In genomic region chr16:20901441-20902112, GRCh38 we compare ENCODE assay signal across 8 cellular contexts. TPM values are rescaled to one million over a fixed set of nuclear protein-coding genes. Genes with fewer than 3 reads are reported as not detected.
DNase-seq lines count a peak whose midpoint lies in the region; ATAC-seq, FAIRE-seq and TF ChIP-seq lines count a peak whose summit lies in the region.

No MANE protein-coding gene starts in this region.

- H4K20me1 ChIP-seq in KMS-11 (ENCODE audit: insufficient read depth) (no peaks in the 10 kb centered on the region), HepG2 (ENCODE audit: insufficient read depth, low read length) (peaks cover 9% of the 10 kb centered on the region; the same call in 1 of the 2 replicates)

- TF ChIP-seq CTCF in A673 (conservative IDR thresholded peaks at IDR 0.05; ENCODE audit: low read depth, low read length) (no peak), GM12864 (IDR thresholded peaks at IDR 0.05; ENCODE audit: low read depth, low read length, missing control alignments) (no peak), KMS-11 (conservative IDR thresholded peaks at IDR 0.05; ENCODE audit: low read depth, low read length) (no peak), HepG2 (CRISPR knock-in tag; IDR thresholded peaks at IDR 0.05) (no peak)

- H3K4me1 Mint-ChIP-seq in T-helper 2 cell treated with Interferon-gamma antibody and Interleukin-4, amounts not matched to agents 5 μg/mL and 100 μg/mL, for 36 hours (ENCODE audit: low read depth), result peaks cover 73% of the 10 kb centered on the region
- H3K4me1 Mint-ChIP-seq in stimulated activated memory B cell treated with anti-CD40 and anti-IgM and Interleukin-4, amounts not matched to agents 10 μg/mL and 1 μg/mL and 100 μg/mL, for 72 hours, result peaks cover 61% of the 10 kb centered on the region

- H3K27ac ChIP-seq in A673 (ENCODE audit: low read depth, low read length, poor library complexity, severe bottlenecking) (peak overlapping the region; percentile 96), KMS-11 (peak overlapping the region; percentile 74), HepG2 (ENCODE audit: extremely low read length, insufficient read depth, low read length) (peak overlapping the region; percentile 94)

- peak overlapping the region; percentile 75 for H3K4me2 ChIP-seq in KMS-11
- H3K4me2 ChIP-seq in HepG2 (ENCODE audit: low read depth, low read length), result peak overlapping the region; percentile 93

- peaks cover 36% of the 10 kb centered on the region for H3K36me3 Mint-ChIP-seq in T-helper 2 cell treated with Interferon-gamma antibody and Interleukin-4, amounts not matched to agents 5 μg/mL and 100 μg/mL, for 36 hours (ENCODE audit: low read depth)
- H3K36me3 Mint-ChIP-seq in stimulated activated memory B cell treated with anti-CD40 and anti-IgM and Interleukin-4, amounts not matched to agents 10 μg/mL and 1 μg/mL and 100 μg/mL, for 72 hours, result no peaks in the 10 kb centered on the region

- TF ChIP-seq RAD21 in HepG2 (CRISPR knock-in tag; IDR thresholded peaks at IDR 0.05), result 0 out of 2 replicates have a peak, but pooled peaks have one; percentile 4

- peak; percentile 11; the same call in 2 of the 3 replicates for ATAC-seq in HepG2
- ATAC-seq in stimulated activated memory B cell treated with anti-CD40 and anti-IgM and Interleukin-4, amounts not matched to agents 10 μg/mL and 1 μg/mL and 100 μg/mL, for 72 hours, result peak; percentile 56
- no peak for ATAC-seq in HG03159 (IDR thresholded peaks at IDR 0.05; ENCODE audit: unreplicated experiment)

- peak overlapping the region; percentile 75 for H3K4me3 ChIP-seq in A673 (ENCODE audit: low read depth, low read length, poor library complexity, severe bottlenecking)
- H3K4me3 ChIP-seq in GM12864 (ENCODE audit: low read depth, low read length), result peak overlapping the region; percentile 81
- H3K4me3 ChIP-seq in KMS-11 (IDR thresholded peaks at IDR 0.05; ENCODE audit: insufficient read depth, low read depth, low read length), result peak overlapping the region; percentile 48
- peak overlapping the region; percentile 83 to 95 (median 87) for H3K4me3 ChIP-seq in HepG2 (replicated peaks in 1 of 3; ENCODE audit: insufficient read depth in 1 of 3, low read depth in 2 of 3, low read length in 3 of 3)

- H3K9ac ChIP-seq in KMS-11 (peak overlapping the region; percentile 85), HepG2 (ENCODE audit: insufficient read depth, low read depth, low read length) (peak overlapping the region; percentile 95)

- TF ChIP-seq EP300 in HepG2 (IDR thresholded peaks at IDR 0.05; ENCODE audit: low read depth in 2 of 2, low read length in 2 of 2) (no peak), HepG2 (CRISPR knock-in tag; IDR thresholded peaks at IDR 0.05; ENCODE audit: borderline replicate concordance) (no peak)

- in situ Hi-C loops in HepG2 (cut with HindIII; ENCODE audit: extremely low pct_ligation_motif_present, low pct_unique_long_range_greater_than_20kb), result no loop called here

- POLR2A ChIA-PET in A673 (lab: Charles Lee; ENCODE audit: low non-redundant PET), result no interaction called here
- POLR2A ChIA-PET in HepG2 (lab: Yijun Ruan, JAX), result interaction anchor here (1.3 to 2.5 kb wide), 5 partner anchors 17 to 399 kb away, joined by 4 to 20 read pairs (median 5); no protein-coding TSS in a partner anchor

- no peaks in the 10 kb centered on the region for H3K36me3 ChIP-seq in A673 (ENCODE audit: insufficient read depth, low read length, poor library complexity, severe bottlenecking)
- H3K36me3 ChIP-seq in KMS-11 (ENCODE audit: insufficient read depth), result no peaks in the 10 kb centered on the region
- peaks cover 0 to 12% of the 10 kb centered on the region in 2 experiments; a peak in 4 of 5 replicates for H3K36me3 ChIP-seq in HepG2 (replicated peaks in 1 of 2; ENCODE audit: control insufficient read depth in 1 of 2, insufficient read depth in 2 of 2, low read length in 2 of 2)

- CTCF ChIA-PET in A673 (lab: Charles Lee), result no interaction called here
- CTCF ChIA-PET in HepG2 (lab: Yijun Ruan, JAX; ENCODE audit: low intra/inter-chr PET ratio, low total read pairs), result no interaction called here

- peak overlapping the region; percentile 99 for H3K4me3 Mint-ChIP-seq in T-helper 2 cell treated with Interferon-gamma antibody and Interleukin-4, amounts not matched to agents 5 μg/mL and 100 μg/mL, for 36 hours
- peak overlapping the region; percentile 83 for H3K4me3 Mint-ChIP-seq in stimulated activated memory B cell treated with anti-CD40 and anti-IgM and Interleukin-4, amounts not matched to agents 10 μg/mL and 1 μg/mL and 100 μg/mL, for 72 hours

- FAIRE-seq in HepG2 (lab: Jason Lieb, UNC), result no peak

- H2AFZ ChIP-seq in KMS-11 (ENCODE audit: low read depth), result peak overlapping the region; percentile 91
- H2AFZ ChIP-seq in HepG2 (ENCODE audit: low read length), result no peak overlapping the region

- peaks cover 13% of the 10 kb centered on the region; the same call in 1 of the 2 replicates for H3K79me2 ChIP-seq in KMS-11 (ENCODE audit: insufficient read depth, low read depth)
- H3K79me2 ChIP-seq in HepG2 (ENCODE audit: insufficient read depth, low read length), result peaks cover 65% of the 10 kb centered on the region

- H3K27me3 ChIP-seq in A673 (replicated peaks; ENCODE audit: insufficient read depth, low read depth, low read length, poor library complexity) (no peaks in the 10 kb centered on the region), KMS-11 (ENCODE audit: insufficient read depth, low read depth) (no peaks in the 10 kb centered on the region), HepG2 (ENCODE audit: control insufficient read depth in 1 of 2, insufficient read depth in 2 of 2, low read length in 2 of 2) (no peaks in the 10 kb centered on the region; a peak in 1 of 5 replicates)

- H3K9me3 ChIP-seq in A673 (ENCODE audit: low read depth, low read length, poor library complexity, severe bottlenecking), result no peaks in the 10 kb centered on the region
- H3K9me3 ChIP-seq in HepG2 (ENCODE audit: low read length), result no peaks in the 10 kb centered on the region

- H3K4me1 ChIP-seq in A673 (ENCODE audit: insufficient read depth, low read length, poor library complexity, severe bottlenecking) (peaks cover 20% of the 10 kb centered on the region), KMS-11 (ENCODE audit: low read depth, poor library complexity, severe bottlenecking) (peaks cover 30% of the 10 kb centered on the region), HepG2 (ENCODE audit: insufficient read depth, low read length) (peaks cover 83% of the 10 kb centered on the region)

- H3K27me3 Mint-ChIP-seq in T-helper 2 cell treated with Interferon-gamma antibody and Interleukin-4, amounts not matched to agents 5 μg/mL and 100 μg/mL, for 36 hours (ENCODE audit: low read depth), result no peaks in the 10 kb centered on the region
- H3K27me3 Mint-ChIP-seq in stimulated activated memory B cell treated with anti-CD40 and anti-IgM and Interleukin-4, amounts not matched to agents 10 μg/mL and 1 μg/mL and 100 μg/mL, for 72 hours, result no peaks in the 10 kb centered on the region

- no peak for TF ChIP-seq POLR2A in HepG2 (IDR thresholded peaks at IDR 0.05; ENCODE audit: insufficient read depth in 1 of 2, low read depth in 2 of 2, low read length in 2 of 2)

- H3K9me3 Mint-ChIP-seq in T-helper 2 cell treated with Interferon-gamma antibody and Interleukin-4, amounts not matched to agents 5 μg/mL and 100 μg/mL, for 36 hours, result no peaks in the 10 kb centered on the region
- H3K9me3 Mint-ChIP-seq in stimulated activated memory B cell treated with anti-CD40 and anti-IgM and Interleukin-4, amounts not matched to agents 10 μg/mL and 1 μg/mL and 100 μg/mL, for 72 hours, result no peaks in the 10 kb centered on the region

- peak overlapping the region; percentile 100 for H3K27ac Mint-ChIP-seq in T-helper 2 cell treated with Interferon-gamma antibody and Interleukin-4, amounts not matched to agents 5 μg/mL and 100 μg/mL, for 36 hours
- peak overlapping the region; percentile 94 for H3K27ac Mint-ChIP-seq in stimulated activated memory B cell treated with anti-CD40 and anti-IgM and Interleukin-4, amounts not matched to agents 10 μg/mL and 1 μg/mL and 100 μg/mL, for 72 hours

- BruUV-seq in A673 (replicated peaks; lab: Mats Ljungman, UMichigan) (TSS peak; percentile 60), HepG2 (replicated peaks; lab: Mats Ljungman, UMichigan) (TSS peak; percentile 63)

- intact Hi-C loops in A673 (cut with micrococcal nuclease; ENCODE audit: unreplicated experiment) (no loop called here), HepG2 (cut with micrococcal nuclease; ENCODE audit: unreplicated experiment) (no loop called here)

- DNase-seq in A673 (ENCODE audit: low spot score) (peak; percentile 26), GM12864 (ENCODE audit: low read depth) (peak; percentile 49), dermis blood vessel endothelial cell (peak; percentile 76), HepG2 (ENCODE audit: low spot score) (peak; percentile 55)
- peak; percentile 20 for DNase-seq in T-helper 2 cell treated with Interferon-gamma antibody and Interleukin-4, amounts not matched to agents 5 μg/mL and 100 μg/mL, for 36 hours (ENCODE audit: low spot score)

- 65% methylated on average over 27 of the region's 27 CpGs for WGBS in HepG2 (ENCODE audit: low lambda C conversion rate)

RNA-seq across cellular contexts. Expression of gene LYRM1, which starts 1.0 kb away (rescaled TPM):
- 14.3 and 21.4 TPM in 2 replicates for total RNA-seq in A673 (2021)
- 75.2 and 87.4 TPM in 2 replicates for total RNA-seq in dermis blood vessel endothelial cell
- total RNA-seq in HepG2 (2016; rRNA removed; fragmentation: Illumina TruSeq; extraction: Trizol), result 82.6 and 106 TPM in 2 replicates
- total RNA-seq in HepG2 (2016; cell fraction: cytosol; rRNA removed; fragmentation: Illumina TruSeq; extraction: Trizol; ENCODE audit: low read depth), result 95.5 and 110 TPM in 2 replicates
- total RNA-seq in HepG2 (2016; cell fraction: insoluble cytoplasmic fraction; rRNA removed; fragmentation: Illumina TruSeq; extraction: Trizol), result 87.8 and 105 TPM in 2 replicates
- 174 and 185 TPM in 2 replicates for total RNA-seq in HepG2 (2016; cell fraction: membrane; rRNA removed; fragmentation: Illumina TruSeq; extraction: Trizol)
- total RNA-seq in HepG2 (2016; cell fraction: nucleus; rRNA removed; fragmentation: Illumina TruSeq; extraction: Trizol), result 39.6 and 43.2 TPM in 2 replicates
- polyA plus RNA-seq in HepG2 (2011; rRNA removed), result 46.1 and 59.2 TPM in 2 replicates
- polyA plus RNA-seq in HepG2 (2011; cell fraction: cytosol; rRNA removed), result 37.9 and 54.1 TPM in 2 replicates
- 18.8 and 19.1 TPM in 2 replicates for polyA plus RNA-seq in HepG2 (2011; cell fraction: nucleus; rRNA removed)
- polyA plus RNA-seq in HepG2 (2012), result 51.6 and 58.6 TPM in 2 replicates
- 162 and 195 TPM in 2 replicates for polyA plus RNA-seq in HepG2 (2016; cell fraction: cytosol; fragmentation: Illumina TruSeq; extraction: Trizol; ENCODE audit: low read depth)
- polyA plus RNA-seq in HepG2 (2016; cell fraction: insoluble cytoplasmic fraction; fragmentation: Illumina TruSeq; extraction: Trizol; ENCODE audit: low read depth), result 151 and 158 TPM in 2 replicates
- 245 TPM in 2 replicates for polyA plus RNA-seq in HepG2 (2016; cell fraction: membrane; fragmentation: Illumina TruSeq; extraction: Trizol; ENCODE audit: low read depth)
- 81.9 and 88.0 TPM in 2 replicates for polyA plus RNA-seq in HepG2 (2016; cell fraction: nucleus; fragmentation: Illumina TruSeq; extraction: Trizol; ENCODE audit: insufficient read depth, low read depth)
- polyA minus RNA-seq in HepG2 (2011; rRNA and poly(A)+ RNA removed; ENCODE audit: low replicate concordance), result 6.1 and 16.0 TPM in 2 replicates
- 23.7 and 24.1 TPM in 2 replicates for polyA minus RNA-seq in HepG2 (2011; cell fraction: cytosol; rRNA and poly(A)+ RNA removed)
- 16.4 and 21.4 TPM in 2 replicates for polyA minus RNA-seq in HepG2 (2011; cell fraction: nucleus; rRNA and poly(A)+ RNA removed)

RNA-seq across cellular contexts. Expression of gene DCUN1D3, which starts 1.4 kb away (rescaled TPM):
- 12.4 and 12.7 TPM in 2 replicates for total RNA-seq in A673 (2021)
- total RNA-seq in dermis blood vessel endothelial cell, result 33.8 and 80.8 TPM in 2 replicates
- 19.3 and 26.1 TPM in 2 replicates for total RNA-seq in HepG2 (2016; rRNA removed; fragmentation: Illumina TruSeq; extraction: Trizol)
- total RNA-seq in HepG2 (2016; cell fraction: cytosol; rRNA removed; fragmentation: Illumina TruSeq; extraction: Trizol; ENCODE audit: low read depth), result 5.0 and 5.9 TPM in 2 replicates
- total RNA-seq in HepG2 (2016; cell fraction: insoluble cytoplasmic fraction; rRNA removed; fragmentation: Illumina TruSeq; extraction: Trizol), result 19.9 and 24.5 TPM in 2 replicates
- 16.0 and 17.0 TPM in 2 replicates for total RNA-seq in HepG2 (2016; cell fraction: membrane; rRNA removed; fragmentation: Illumina TruSeq; extraction: Trizol)
- total RNA-seq in HepG2 (2016; cell fraction: nucleus; rRNA removed; fragmentation: Illumina TruSeq; extraction: Trizol), result 14.7 and 15.1 TPM in 2 replicates
- polyA plus RNA-seq in HepG2 (2011; rRNA removed), result 5.0 and 6.3 TPM in 2 replicates
- polyA plus RNA-seq in HepG2 (2011; cell fraction: cytosol; rRNA removed), result 3.9 and 4.7 TPM in 2 replicates
- 12.3 and 12.9 TPM in 2 replicates for polyA plus RNA-seq in HepG2 (2011; cell fraction: nucleus; rRNA removed)
- 5.8 and 5.9 TPM in 2 replicates for polyA plus RNA-seq in HepG2 (2012)
- polyA plus RNA-seq in HepG2 (2016; cell fraction: cytosol; fragmentation: Illumina TruSeq; extraction: Trizol; ENCODE audit: low read depth), result 0.90 and 1.3 TPM in 2 replicates
- 10.0 and 11.9 TPM in 2 replicates for polyA plus RNA-seq in HepG2 (2016; cell fraction: insoluble cytoplasmic fraction; fragmentation: Illumina TruSeq; extraction: Trizol; ENCODE audit: low read depth)
- polyA plus RNA-seq in HepG2 (2016; cell fraction: membrane; fragmentation: Illumina TruSeq; extraction: Trizol; ENCODE audit: low read depth), result 4.5 and 5.0 TPM in 2 replicates
- polyA plus RNA-seq in HepG2 (2016; cell fraction: nucleus; fragmentation: Illumina TruSeq; extraction: Trizol; ENCODE audit: insufficient read depth, low read depth), result 19.3 and 20.7 TPM in 2 replicates
- 4.9 and 13.7 TPM in 2 replicates for polyA minus RNA-seq in HepG2 (2011; rRNA and poly(A)+ RNA removed; ENCODE audit: low replicate concordance)
- 9.6 and 11.5 TPM in 2 replicates for polyA minus RNA-seq in HepG2 (2011; cell fraction: cytosol; rRNA and poly(A)+ RNA removed)
- 39.1 and 40.5 TPM in 2 replicates for polyA minus RNA-seq in HepG2 (2011; cell fraction: nucleus; rRNA and poly(A)+ RNA removed)

Comparison
In these comparisons a context has a peak if more than half of its experiments do, and no peak if none do; other contexts are left out.
1. DNase-seq: peak in every context shown above with its lines; median percentile 76 in dermis blood vessel endothelial cell; 55 in HepG2; 49 in GM12864; 26 in A673; 20 in T-helper 2 cell treated with Interferon-gamma antibody and Interleukin-4, amounts not matched to agents 5 μg/mL and 100 μg/mL, for 36 hours.